In genomic region chr10:103336370-103336769, GRCh38 we compare ENCODE assay signal across 35 cellular contexts. TPM values are rescaled to one million over a fixed set of nuclear protein-coding genes. Genes with fewer than 3 reads are reported as not detected.
"Had no signal": no experiment of that assay in that cellular context is flagged by ENCODE, and none has a peak within 500 bp of the region (broad histone marks: within the 10 kb centered on the region; RNA-seq: fewer than 3 reads in every experiment).

No MANE protein-coding gene starts in this region.

- DNase-seq: hypothalamus; immature natural killer cell; kidney; left colon; lower lobe of right lung; mammary epithelial cell; mesendoderm; naive B cell; natural killer cell; nephron progenitor cell; occipital lobe; pancreas; posterior cingulate gyrus; retina; right cardiac atrium; stimulated activated CD4-positive, alpha-beta T cell treated with anti-CD3 and anti-CD28 coated beads, Interleukin-12 subunit alpha, Interleukin-12 subunit beta, amount 100 ng/mL, for 4 hours; stimulated activated CD4-positive, alpha-beta T cell treated with anti-CD3 and anti-CD28 coated beads, Interleukin-15, amount 100 ng/mL, for 24 hours; stimulated activated CD4-positive, alpha-beta T cell treated with anti-CD3 and anti-CD28 coated beads, Interleukin-2, amount 100 ng/mL, for 24 hours; stimulated activated CD4-positive, alpha-beta T cell treated with anti-CD3 and anti-CD28 coated beads, Interleukin-4, amount 100 ng/mL, for 1 hour; stimulated activated naive B cell treated with anti-CD40 and anti-IgM and Interleukin-4, amounts not matched to agents 10 μg/mL and 1 μg/mL and 100 μg/mL, for 72 hours; stimulated activated naive CD8-positive, alpha-beta T cell treated with anti-CD3 and anti-CD28 coated beads, Interleukin-15, Interleukin-2, amounts not matched to agents 100 U/mL and 50 U/mL, for 24 hours; stomach; testis; thyroid gland; transverse colon; upper lobe of left lung had no signal

- H3K4me1 ChIP-seq: left lung, lower lobe of right lung, neural progenitor cell, pancreas, prostate gland, stomach, testis, thyroid gland, transverse colon, upper lobe of left lung, vagina had no signal

- H3K27me3 ChIP-seq: left lung, neural progenitor cell, neutrophil, pancreas, stomach, testis, thyroid gland, transverse colon, upper lobe of left lung, vagina had no signal

- H3K4me3 ChIP-seq: left lung, lower lobe of right lung, neural progenitor cell, pancreas, prostate gland, skin epidermis, stomach, testis, thyroid gland, transverse colon, upper lobe of left lung, vagina had no signal

- H3K9me3 Mint-ChIP-seq: immature natural killer cell; mesothelial cell of epicardium; naive B cell; natural killer cell; nephron progenitor cell; neural progenitor cell; stimulated activated naive B cell treated with anti-CD40 and anti-IgM and Interleukin-4, amounts not matched to agents 10 μg/mL and 1 μg/mL and 100 μg/mL, for 72 hours had no signal

- H3K4me2 ChIP-seq: neural progenitor cell had no signal

- H3K36me3 ChIP-seq: pancreas, prostate gland had no signal

- H3K4me3 Mint-ChIP-seq: immature natural killer cell; mesothelial cell of epicardium; naive B cell; natural killer cell; nephron progenitor cell; neural progenitor cell; stimulated activated naive B cell treated with anti-CD40 and anti-IgM and Interleukin-4, amounts not matched to agents 10 μg/mL and 1 μg/mL and 100 μg/mL, for 72 hours had no signal

- H3K27me3 Mint-ChIP-seq: naive B cell; stimulated activated naive B cell treated with anti-CD40 and anti-IgM and Interleukin-4, amounts not matched to agents 10 μg/mL and 1 μg/mL and 100 μg/mL, for 72 hours had no signal

- H2AFZ ChIP-seq: neural progenitor cell had no signal

- H3K27ac ChIP-seq: left lung, lower lobe of right lung, neural progenitor cell, neutrophil, pancreas, prostate gland, skin epidermis, stomach, testis, thyroid gland, transverse colon, upper lobe of left lung, vagina had no signal

- H3K4me1 Mint-ChIP-seq: immature natural killer cell; mesothelial cell of epicardium; naive B cell; natural killer cell; nephron progenitor cell; neural progenitor cell; stimulated activated naive B cell treated with anti-CD40 and anti-IgM and Interleukin-4, amounts not matched to agents 10 μg/mL and 1 μg/mL and 100 μg/mL, for 72 hours had no signal

- ATAC-seq: left colon; left lung; lower lobe of right lung; natural killer cell; pancreas; right cardiac atrium; sciatic nerve; stimulated activated naive B cell treated with anti-CD40 and anti-IgM and Interleukin-4, amounts not matched to agents 10 μg/mL and 1 μg/mL and 100 μg/mL, for 72 hours; stimulated activated naive CD8-positive, alpha-beta T cell treated with anti-CD3 and anti-CD28 coated beads, Interleukin-15, Interleukin-2, amounts not matched to agents 100 U/mL and 50 U/mL, for 24 hours had no signal

- H3K9ac ChIP-seq: neural progenitor cell had no signal

- H3K36me3 Mint-ChIP-seq: naive B cell, natural killer cell had no signal

- H3K27ac Mint-ChIP-seq: immature natural killer cell; mesothelial cell of epicardium; naive B cell; natural killer cell; nephron progenitor cell; neural progenitor cell; stimulated activated naive B cell treated with anti-CD40 and anti-IgM and Interleukin-4, amounts not matched to agents 10 μg/mL and 1 μg/mL and 100 μg/mL, for 72 hours had no signal

- H3K9me3 ChIP-seq: left lung, lower lobe of right lung, neutrophil, pancreas, prostate gland, stomach, testis, thyroid gland, transverse colon, upper lobe of left lung, vagina had no signal

RNA-seq across cellular contexts. Expression of gene INA, which starts 59.4 kb away (rescaled TPM):
- total RNA-seq: liver, lower lobe of right lung, natural killer cell, right cardiac atrium, sciatic nerve had no signal
- polyA plus RNA-seq: immature natural killer cell, liver had no signal
